In genomic region chr9:83304686-83305085, GRCh38 we compare ENCODE assay signal across 8 cellular contexts.
DNase-seq lines count a peak whose midpoint lies in the region; ATAC-seq lines count a peak whose summit lies in the region.

No MANE protein-coding gene starts in this region.

- H3K4me3 Mint-ChIP-seq in activated CD4-positive, alpha-beta T cell treated with anti-CD3 and anti-CD28 coated beads, Interleukin-2, amount 10 ng/mL, durations not matched to agents 7 days and 5 days, result no peak overlapping the region

- no peak for ATAC-seq in HG02938 (IDR thresholded peaks at IDR 0.05; ENCODE audit: unreplicated experiment)
- no peak for ATAC-seq in GM19351 (IDR thresholded peaks at IDR 0.05; ENCODE audit: unreplicated experiment)

- DNase-seq in D341Med (ENCODE audit: low spot score), result peak; percentile 39
- DNase-seq in NCI-H69 (lab: John Stamatoyannopoulos, UW), result peak; percentile 94
- peak; percentile 77 for DNase-seq in globus pallidus (ENCODE audit: low spot score)
- DNase-seq in pons (ENCODE audit: low spot score), result peak; percentile 74
- DNase-seq in HuH-7 (ENCODE audit: low spot score), result no peak
- DNase-seq in activated CD4-positive, alpha-beta T cell treated with anti-CD3 and anti-CD28 coated beads, Interleukin-2, amount 10 ng/mL, durations not matched to agents 7 days and 5 days, result no peak

- no peaks in the 10 kb centered on the region for H3K9me3 Mint-ChIP-seq in activated CD4-positive, alpha-beta T cell treated with anti-CD3 and anti-CD28 coated beads, Interleukin-2, amount 10 ng/mL, durations not matched to agents 7 days and 5 days

- POLR2A ChIA-PET in activated CD4-positive, alpha-beta T cell treated with anti-CD3 and anti-CD28 coated beads, Interleukin-2, amount 10 ng/mL, durations not matched to agents 7 days and 5 days (lab: Charles Lee), result no interaction called here

- H3K4me1 Mint-ChIP-seq in activated CD4-positive, alpha-beta T cell treated with anti-CD3 and anti-CD28 coated beads, Interleukin-2, amount 10 ng/mL, durations not matched to agents 7 days and 5 days, result no peaks in the 10 kb centered on the region

- no peaks in the 10 kb centered on the region for H3K36me3 Mint-ChIP-seq in activated CD4-positive, alpha-beta T cell treated with anti-CD3 and anti-CD28 coated beads, Interleukin-2, amount 10 ng/mL, durations not matched to agents 7 days and 5 days (ENCODE audit: low read depth)

- no peak overlapping the region for H3K27ac Mint-ChIP-seq in activated CD4-positive, alpha-beta T cell treated with anti-CD3 and anti-CD28 coated beads, Interleukin-2, amount 10 ng/mL, durations not matched to agents 7 days and 5 days

- no peaks in the 10 kb centered on the region for H3K27me3 Mint-ChIP-seq in activated CD4-positive, alpha-beta T cell treated with anti-CD3 and anti-CD28 coated beads, Interleukin-2, amount 10 ng/mL, durations not matched to agents 7 days and 5 days

- CTCF ChIA-PET in activated CD4-positive, alpha-beta T cell treated with anti-CD3 and anti-CD28 coated beads, Interleukin-2, amount 10 ng/mL, durations not matched to agents 7 days and 5 days (lab: Charles Lee), result interaction anchor here (0.8 kb wide), 1 partner anchor 9 kb away, joined by 3 read pairs; no protein-coding TSS in a partner anchor

Comparison
In these comparisons a context has a peak if more than half of its experiments do, and no peak if none do; other contexts are left out.
1. DNase-seq: peak in D341Med (single experiment), NCI-H69 (single experiment), globus pallidus (single experiment) and pons (single experiment); none in HuH-7 (single experiment) and activated CD4-positive, alpha-beta T cell treated with anti-CD3 and anti-CD28 coated beads, Interleukin-2, amount 10 ng/mL, durations not matched to agents 7 days and 5 days (single experiment).